ENCODE assay signal across 23 cellular contexts in the genomic region with DNA sequence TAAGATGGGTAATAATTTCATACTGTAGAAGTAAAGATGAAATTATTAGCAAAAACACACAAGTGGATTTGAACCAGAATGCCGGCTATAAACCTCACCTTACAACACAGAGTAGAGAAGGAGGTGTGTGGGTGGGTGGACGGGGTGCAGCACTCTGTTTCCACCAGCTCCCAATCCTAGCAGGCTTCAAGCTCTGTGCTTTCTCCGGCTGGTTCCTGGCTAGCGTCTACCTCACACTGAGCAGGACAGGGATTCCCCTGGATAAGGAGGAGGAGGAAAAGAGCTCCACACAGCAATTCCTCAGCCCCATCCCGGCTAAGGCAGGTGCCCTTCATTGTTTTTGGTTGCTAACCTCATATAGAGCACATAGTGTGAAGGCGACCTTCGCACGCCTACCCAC.
"Had no signal": no experiment of that assay in that cellular context is flagged by ENCODE, and none has a peak within 500 bp of the region (broad histone marks: within the 10 kb centered on the region; RNA-seq: fewer than 3 reads in every experiment).

No MANE protein-coding gene starts in this region.

- H3K36me3 ChIP-seq: MG63, SJSA1 had no signal

- DNase-seq: IMR-90, Karpas-422, KG1, MG63, NCI-H1092, NCI-H1105 treated with DMSO at 0.1 percent for 48 hours, NCI-H1417 treated with DMSO at 0.1 percent for 48 hours, NCI-H1694, NCI-H187 treated with DMSO at 0.1 percent for 48 hours, NCI-H2081, NCI-H2107, NCI-H2171, NCI-H226, NCI-H446, NCI-H510A, NCI-H524 treated with DMSO at 0.1 percent for 48 hours, NCI-H69, NCI-H774, Right ventricle myocardium superior, RPMI8226, SIG-M5 had no signal

- H3K27me3 ChIP-seq: MG63, SJSA1 had no signal

- H3K4me3 ChIP-seq: MG63, SJSA1, SK-N-MC had no signal

- H3K9me3 ChIP-seq: MG63, SJSA1 had no signal

- H3K4me1 ChIP-seq: SJSA1 had no signal

- H3K27ac ChIP-seq: SJSA1, SK-N-MC had no signal
